18 cellular contexts compared by ENCODE assay signal in genomic region chr7:157794764-157795101, GRCh38.
"Had no signal": no experiment of that assay in that cellular context is flagged by ENCODE, and none has a peak within 500 bp of the region (broad histone marks: within the 10 kb centered on the region; RNA-seq: fewer than 3 reads in every experiment).

No MANE protein-coding gene starts in this region.

- H3K27me3 Mint-ChIP-seq: naive B cell had no signal

- H3K4me3 ChIP-seq: esophagus squamous epithelium, gastroesophageal sphincter, ovary, right atrium auricular region, sigmoid colon, skin epidermis had no signal

- H3K27ac Mint-ChIP-seq: dendritic cell treated with granulocyte-macrophage colony-stimulating factor and Interleukin-4, amounts not matched to agents 40 ng/mL and 50 ng/mL, for 4 days; nephron had no signal

- H3K4me1 ChIP-seq: esophagus squamous epithelium, gastroesophageal sphincter, right atrium auricular region, sigmoid colon had no signal

- H3K27me3 ChIP-seq: ovary, right atrium auricular region had no signal

- H3K4me3 Mint-ChIP-seq: dendritic cell treated with granulocyte-macrophage colony-stimulating factor and Interleukin-4, amounts not matched to agents 40 ng/mL and 50 ng/mL, for 4 days; naive B cell; nephron had no signal

- H3K36me3 ChIP-seq: esophagus squamous epithelium, gastroesophageal sphincter, ovary, right atrium auricular region, sigmoid colon had no signal

- H3K36me3 Mint-ChIP-seq: naive B cell had no signal

- H3K9me3 ChIP-seq: esophagus squamous epithelium, gastroesophageal sphincter, ovary, right atrium auricular region, sigmoid colon had no signal

- H3K27ac ChIP-seq: esophagus squamous epithelium, gastroesophageal sphincter, ovary, right atrium auricular region, sigmoid colon had no signal

- FAIRE-seq: colon, urothelium cell line had no signal

- H3K4me1 Mint-ChIP-seq: nephron had no signal

- ATAC-seq: gastroesophageal sphincter had no signal

- DNase-seq: esophagus squamous epithelium; foreskin fibroblast; glutamatergic neuron; kidney glomerular epithelial cell; mesendoderm; naive B cell; ovary; sigmoid colon; stimulated activated CD4-positive, alpha-beta T cell treated with anti-CD3 and anti-CD28 coated beads, Interleukin-2, amount 100 ng/mL, for 24 hours; stimulated activated naive CD4-positive, alpha-beta T cell; trophoblast cell had no signal
